ENCODE assay signal across 26 cellular contexts in the genomic region with DNA sequence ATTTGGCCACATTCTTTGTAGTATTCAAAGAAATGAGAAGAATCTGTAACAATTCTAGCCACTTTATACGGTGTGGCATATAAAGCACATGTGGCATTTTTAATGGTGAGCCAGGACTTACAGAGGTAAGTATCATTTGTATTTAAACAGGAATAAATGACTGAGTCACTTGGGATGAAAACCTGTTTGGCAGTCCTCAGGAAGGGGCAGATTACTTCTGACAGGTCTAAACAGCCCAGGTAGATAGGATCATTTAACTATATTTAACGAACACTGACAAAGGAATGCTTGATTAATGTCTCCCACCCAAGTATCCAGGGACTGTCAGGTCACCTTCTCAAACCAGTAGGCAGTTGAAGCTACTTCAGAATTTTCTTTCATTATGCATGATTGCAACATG.
"Had no signal": no experiment of that assay in that cellular context is flagged by ENCODE, and none has a peak within 500 bp of the region (broad histone marks: within the 10 kb centered on the region; RNA-seq: fewer than 3 reads in every experiment).

No MANE protein-coding gene starts in this region.

- H3K27me3 ChIP-seq: heart right ventricle, ovary, right atrium auricular region, testis, tibial artery, upper lobe of left lung had no signal

- ATAC-seq: effector memory CD8-positive, alpha-beta T cell; heart right ventricle; left ventricle myocardium superior; lower lobe of right lung; natural killer cell; sciatic nerve; stimulated activated memory B cell treated with anti-CD40 and anti-IgM and Interleukin-4, amounts not matched to agents 10 μg/mL and 1 μg/mL and 100 μg/mL, for 72 hours; stimulated activated naive CD8-positive, alpha-beta T cell treated with anti-CD3 and anti-CD28 coated beads, Interleukin-15, Interleukin-2, amounts not matched to agents 100 U/mL and 50 U/mL, for 24 hours had no signal

- H3K27ac ChIP-seq: coronary artery, esophagus muscularis mucosa, heart right ventricle, lower lobe of right lung, ovary, right atrium auricular region, testis, tibial artery, upper lobe of left lung had no signal

- H3K36me3 ChIP-seq: esophagus muscularis mucosa, heart right ventricle, lower lobe of right lung, ovary, right atrium auricular region, tibial artery, upper lobe of left lung had no signal

- H3K9me3 ChIP-seq: esophagus muscularis mucosa, lower lobe of right lung, ovary, right atrium auricular region, testis, tibial artery, upper lobe of left lung had no signal

- DNase-seq: effector memory CD8-positive, alpha-beta T cell; foreskin melanocyte; glutamatergic neuron; heart right ventricle; hippocampal formation; left ventricle myocardium superior; lower lobe of right lung; natural killer cell; occipital lobe; ovary; stimulated activated CD4-positive, alpha-beta T cell treated with anti-CD3 and anti-CD28 coated beads, Interleukin-2, amount 100 ng/mL, for 24 hours; stimulated activated CD4-positive, alpha-beta T cell treated with anti-CD3 and anti-CD28 coated beads, Interleukin-4, amount 100 ng/mL, for 24 hours; stimulated activated naive CD8-positive, alpha-beta T cell treated with anti-CD3 and anti-CD28 coated beads, Interleukin-15, Interleukin-2, amounts not matched to agents 100 U/mL and 50 U/mL, for 24 hours; substantia nigra; testis; tibial artery; upper lobe of left lung had no signal

- FAIRE-seq: endometrium, islet of Langerhans, urothelium cell line had no signal

- H3K4me2 ChIP-seq: smooth muscle cell had no signal

- H3K4me3 ChIP-seq: coronary artery, esophagus muscularis mucosa, heart right ventricle, lower lobe of right lung, ovary, right atrium auricular region, smooth muscle cell, testis, tibial artery, upper lobe of left lung had no signal

- H3K4me1 ChIP-seq: esophagus muscularis mucosa, heart right ventricle, lower lobe of right lung, right atrium auricular region, testis, tibial artery, upper lobe of left lung had no signal
